Comparison of ENCODE assay signal across 1 cellular context in the genomic region with DNA sequence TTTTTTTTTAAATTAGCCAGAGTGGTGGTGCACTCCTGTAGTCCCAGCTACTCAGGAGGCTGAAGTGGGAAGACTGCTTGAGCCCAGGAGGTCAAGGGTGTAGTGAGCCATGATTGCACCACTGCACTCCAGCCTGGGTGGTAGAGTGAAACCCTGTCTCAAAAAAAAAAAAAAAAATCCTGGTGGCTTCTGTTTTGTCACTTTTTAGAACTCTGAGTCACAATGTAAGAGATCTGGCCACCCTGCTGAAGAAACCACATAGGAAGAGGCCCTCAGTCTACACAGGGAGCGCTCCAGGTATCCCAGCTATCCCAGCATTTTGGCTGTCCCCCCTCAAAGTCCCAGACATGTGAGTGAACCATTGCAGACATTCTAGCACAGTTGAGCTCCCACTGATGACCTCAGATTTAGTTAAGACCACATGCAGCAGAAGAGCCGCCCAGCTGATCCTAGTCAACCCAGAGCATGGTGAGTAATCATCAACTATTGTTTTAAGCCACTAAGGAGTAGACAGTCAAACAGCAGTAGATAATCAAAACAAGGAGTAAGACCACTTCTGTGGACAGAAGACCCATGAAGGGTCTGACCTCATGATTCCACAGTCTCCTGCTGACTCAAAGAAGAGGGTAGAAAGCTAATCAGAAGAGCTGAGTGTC.
TF ChIP-seq lines count a peak whose summit lies in the region.

No MANE protein-coding gene starts in this region.

TF ChIP-seq in SK-N-SH, 30 proteins besides CTCF, POLR2A, EP300 and RAD21 (continued from another document):
- TF ChIP-seq, protein P1, sequence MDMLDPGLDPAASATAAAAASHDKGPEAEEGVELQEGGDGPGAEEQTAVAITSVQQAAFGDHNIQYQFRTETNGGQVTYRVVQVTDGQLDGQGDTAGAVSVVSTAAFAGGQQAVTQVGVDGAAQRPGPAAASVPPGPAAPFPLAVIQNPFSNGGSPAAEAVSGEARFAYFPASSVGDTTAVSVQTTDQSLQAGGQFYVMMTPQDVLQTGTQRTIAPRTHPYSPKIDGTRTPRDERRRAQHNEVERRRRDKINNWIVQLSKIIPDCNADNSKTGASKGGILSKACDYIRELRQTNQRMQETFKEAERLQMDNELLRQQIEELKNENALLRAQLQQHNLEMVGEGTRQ (IDR thresholded peaks at IDR 0.05; ENCODE audit: borderline replicate concordance, low read depth, low read length), result no peak
- TF ChIP-seq RCOR1 (IDR thresholded peaks at IDR 0.05; ENCODE audit: low read length) (no peak), NRF1 (IDR thresholded peaks at IDR 0.05; ENCODE audit: low read depth, low read length) (no peak), SMC3 (IDR thresholded peaks at IDR 0.05; ENCODE audit: low read depth, low read length) (no peak), MXI1 (IDR thresholded peaks at IDR 0.05; ENCODE audit: low read depth, low read length) (no peak), EZH2phosphoT487 (IDR thresholded peaks at IDR 0.05; ENCODE audit: borderline replicate concordance, low read depth) (no peak), YY1 (IDR thresholded peaks at IDR 0.05; ENCODE audit: low read depth) (no peak), TCF12 (IDR thresholded peaks at IDR 0.05) (no peak), SIN3A (IDR thresholded peaks at IDR 0.05; ENCODE audit: borderline replicate concordance, low read depth, low read length) (no peak), GATA2 (CRISPR knock-in tag; IDR thresholded peaks at IDR 0.05) (no peak), GABPA (IDR thresholded peaks at IDR 0.05; ENCODE audit: low read depth) (no peak), FOSL2 (IDR thresholded peaks at IDR 0.05; ENCODE audit: borderline replicate concordance, low read depth) (no peak), TAF1 (IDR thresholded peaks at IDR 0.05; ENCODE audit: borderline replicate concordance, low read depth, low read length) (no peak), NFIC (IDR thresholded peaks at IDR 0.05; ENCODE audit: borderline replicate concordance) (no peak), CHD2 (IDR thresholded peaks at IDR 0.05; ENCODE audit: low read length, partially characterized antibody) (no peak)
